In genomic region chr1:184407816-184408510, GRCh38 we compare ENCODE assay signal across 11 cellular contexts. TPM values are rescaled to one million over a fixed set of nuclear protein-coding genes. Genes with fewer than 3 reads are reported as not detected.
DNase-seq lines count a peak whose midpoint lies in the region; FAIRE-seq and TF ChIP-seq lines count a peak whose summit lies in the region.
"Had no signal": no experiment of that assay in that cellular context is flagged by ENCODE, and none has a peak within 500 bp of the region (broad histone marks: within the 10 kb centered on the region; RNA-seq: fewer than 3 reads in every experiment).

No MANE protein-coding gene starts in this region.

- no peak overlapping the region for H2BK12ac ChIP-seq in neuronal stem cell (ENCODE audit: low read length)

- peaks cover 3% of the 10 kb centered on the region for H3K79me1 ChIP-seq in neuronal stem cell (ENCODE audit: low read depth, low read length)

- no peak overlapping the region for H3K23ac ChIP-seq in neuronal stem cell (ENCODE audit: low read depth, low read length, poor library complexity)

- no peaks in the 10 kb centered on the region for H3K9me3 ChIP-seq in neuronal stem cell (replicated peaks in 1 of 2; ENCODE audit: control insufficient read depth in 2 of 2, insufficient read depth in 1 of 2, low read depth in 1 of 2, low read length in 2 of 2)
- no peaks in the 10 kb centered on the region for H3K9me3 ChIP-seq in small intestine (ENCODE audit: control insufficient read depth, low read depth)

- no peak overlapping the region for H2BK15ac ChIP-seq in neuronal stem cell (ENCODE audit: low read length)

- no peak overlapping the region for H4K8ac ChIP-seq in neuronal stem cell (ENCODE audit: low read depth, low read length)

- no peak for FAIRE-seq in small intestine (lab: Jason Lieb, UNC)

- no peaks in the 10 kb centered on the region for H3K27me3 ChIP-seq in neuronal stem cell (ENCODE audit: control insufficient read depth in 3 of 3, insufficient read depth in 3 of 3, low read depth in 1 of 3, low read length in 3 of 3)
- H3K27me3 ChIP-seq in small intestine (ENCODE audit: control insufficient read depth in 2 of 2, insufficient read depth in 2 of 2, low read length in 2 of 2), result no peaks in the 10 kb centered on the region

- H4K91ac ChIP-seq in neuronal stem cell (ENCODE audit: low read depth, low read length, poor library complexity), result no peak overlapping the region

- no peak overlapping the region for H2BK5ac ChIP-seq in neuronal stem cell (ENCODE audit: low read length)

- H3K36me3 ChIP-seq in neuronal stem cell (replicated peaks in 1 of 2; ENCODE audit: control insufficient read depth in 2 of 2, insufficient read depth in 2 of 2, low read length in 2 of 2), result peaks cover 0 to 1% of the 10 kb centered on the region in 2 donors
- H3K36me3 ChIP-seq in small intestine (ENCODE audit: control insufficient read depth in 2 of 2, insufficient read depth in 2 of 2, low read length in 2 of 2), result no peaks in the 10 kb centered on the region

- no peak overlapping the region for H3K9ac ChIP-seq in neuronal stem cell (ENCODE audit: low read depth, low read length, poor library complexity)

- H3K4me1 ChIP-seq in neuronal stem cell (ENCODE audit: control insufficient read depth in 2 of 2, insufficient read depth in 1 of 2, low read depth in 1 of 2, low read length in 2 of 2) (peaks cover 16 to 25% of the 10 kb centered on the region in 2 donors), small intestine (ENCODE audit: control insufficient read depth in 2 of 2, insufficient read depth in 1 of 2, low read depth in 1 of 2, low read length in 1 of 2) (peaks cover 0 to 2% of the 10 kb centered on the region in 2 donors)

- WGBS in neuronal stem cell (ENCODE audit: extremely low coverage in 2 of 2, insufficient read length in 2 of 2, insufficient replicate concordance in 1 of 2), 2 donors, result no CpG with 5 or more reads among the region's 5 CpGs
- 71 to 76% (median 71%) methylated on average over 5 of the region's 5 CpGs for WGBS in small intestine, 3 donors

- DNase-seq in EL, result peak; percentile 40
- peak; percentile 73 for DNase-seq in NCI-H748 (lab: John Stamatoyannopoulos, UW; ENCODE audit: unreplicated experiment)
- peak; percentile 36 for DNase-seq in fibroblast of peridontal ligament (ENCODE audit: extremely low read depth)
- DNase-seq in neuronal stem cell (ENCODE audit: low spot score), result no peak
- no peak for DNase-seq in GM13976 (ENCODE audit: low spot score)
- no peak for DNase-seq in OCI-M2 (lab: John Stamatoyannopoulos, UW; ENCODE audit: unreplicated experiment)
- DNase-seq in small intestine, result no peak
- no peak for DNase-seq in NCI-H2107 treated with DMSO at 0.1 percent for 48 hours (lab: John Stamatoyannopoulos, UW; ENCODE audit: unreplicated experiment)
- DNase-seq: naive B cell, NCI-H1694, T-helper 1 cell had no signal

- no peak overlapping the region for H2AK5ac ChIP-seq in neuronal stem cell (ENCODE audit: low read depth, low read length)

- H3K14ac ChIP-seq in neuronal stem cell (ENCODE audit: low read length), result no peak overlapping the region

- no peak overlapping the region for H3K4me2 ChIP-seq in neuronal stem cell (ENCODE audit: insufficient read depth, low read length, poor library complexity, severe bottlenecking)

- H3K4me3 ChIP-seq in neuronal stem cell (ENCODE audit: low read length in 2 of 2), result no peak overlapping the region
- H3K4me3 ChIP-seq in small intestine (ENCODE audit: low read depth in 1 of 2, low read length in 2 of 2), result no peak overlapping the region

- no peak overlapping the region for H2AFZ ChIP-seq in neuronal stem cell (ENCODE audit: low read length)

- H3K27ac ChIP-seq in neuronal stem cell (replicated peaks; ENCODE audit: low read length), result peak overlapping the region; percentile 46
- H3K27ac ChIP-seq in small intestine (ENCODE audit: low read depth in 1 of 2, low read length in 1 of 2), result no peak overlapping the region

- H2BK120ac ChIP-seq in neuronal stem cell (ENCODE audit: low read depth, low read length), result no peak overlapping the region

- in situ Hi-C loops in GM13976 (cut with MboI; ENCODE audit: low sequenced_read_pairs, unreplicated experiment), result no loop called here

- no peak overlapping the region for H3K18ac ChIP-seq in neuronal stem cell (ENCODE audit: low read length)

- no peak for TF ChIP-seq CTCF in GM13976 (IDR thresholded peaks at IDR 0.05; ENCODE audit: borderline replicate concordance, control extremely low read depth, extremely low read depth, insufficient read depth, missing control alignments)

- no peak overlapping the region for H3K4ac ChIP-seq in neuronal stem cell (ENCODE audit: low read length)

RNA-seq across cellular contexts. Expression of gene C1orf21, which starts 21.1 kb away (rescaled TPM):
- 112 TPM for polyA plus RNA-seq in neuronal stem cell (2013, experiment 1 of 2)
- 109 TPM for polyA plus RNA-seq in neuronal stem cell (2013, experiment 2 of 2)
- polyA plus RNA-seq in small intestine, result 10 to 100 TPM; 36.5 to 60.6 (median 57.3) TPM

Comparison
In these comparisons a context has a peak if more than half of its experiments do, and no peak if none do; other contexts are left out.
1. DNase-seq: peak in EL (single experiment), NCI-H748 (single experiment) and fibroblast of peridontal ligament (single experiment); none in neuronal stem cell (single experiment), GM13976 (single experiment), OCI-M2 (single experiment), small intestine (single experiment) and NCI-H2107 treated with DMSO at 0.1 percent for 48 hours (single experiment).